ENCODE assay signal across 17 cellular contexts in genomic region chr9:129873563-129873962, GRCh38.
"Had no signal": no experiment of that assay in that cellular context is flagged by ENCODE, and none has a peak within 500 bp of the region (broad histone marks: within the 10 kb centered on the region; RNA-seq: fewer than 3 reads in every experiment).

No MANE protein-coding gene starts in this region.

- DNase-seq: activated CD4-positive, CD25-positive, alpha-beta regulatory T cell; activated CD8-positive, alpha-beta memory T cell treated with anti-CD3 and anti-CD28 coated beads, Interleukin-2, amount 50 U/mL, for 4 hours; activated effector memory CD4-positive, alpha-beta T cell treated with Interleukin-2 at 50 U/mL for 16 hours; colonic mucosa; effector CD4-positive, alpha-beta T cell; left ventricle myocardium inferior; mesenchymal stem cell; pancreas; SK-N-SH; stimulated activated CD4-positive, alpha-beta T cell treated with anti-CD3 and anti-CD28 coated beads, Interleukin-12 subunit alpha, Interleukin-12 subunit beta, amount 100 ng/mL, for 4 hours; stimulated activated CD4-positive, alpha-beta T cell treated with anti-CD3 and anti-CD28 coated beads, Interleukin-2, amount 100 ng/mL, for 48 hours; stimulated activated naive CD8-positive, alpha-beta T cell treated with anti-CD3 and anti-CD28 coated beads, Interleukin-15, amount 100 ng/mL, for 72 hours; testis had no signal

- FAIRE-seq: keratinocyte, pancreas had no signal

- H3K9me3 Mint-ChIP-seq: neural crest cell; stimulated activated naive CD8-positive, alpha-beta T cell treated with anti-CD3 and anti-CD28 coated beads, Interleukin-15, amount 100 ng/mL, for 72 hours had no signal

- H3K27me3 Mint-ChIP-seq: stimulated activated naive CD8-positive, alpha-beta T cell treated with anti-CD3 and anti-CD28 coated beads, Interleukin-15, amount 100 ng/mL, for 72 hours had no signal

- H3K4me3 ChIP-seq: colonic mucosa, gastroesophageal sphincter, left ventricle myocardium inferior, pancreas, testis had no signal

- H3K9me3 ChIP-seq: colonic mucosa, gastroesophageal sphincter, left ventricle myocardium inferior, pancreas, SK-N-SH, testis had no signal

- H3K4me1 ChIP-seq: colonic mucosa, gastroesophageal sphincter, pancreas, testis had no signal

- ATAC-seq: gastroesophageal sphincter; pancreas; stimulated activated naive CD8-positive, alpha-beta T cell treated with anti-CD3 and anti-CD28 coated beads, Interleukin-15, amount 100 ng/mL, for 72 hours had no signal

- H3K36me3 ChIP-seq: colonic mucosa had no signal

- H3K27me3 ChIP-seq: colonic mucosa, gastroesophageal sphincter, pancreas, testis had no signal

- H3K4me3 Mint-ChIP-seq: neural crest cell; stimulated activated naive CD8-positive, alpha-beta T cell treated with anti-CD3 and anti-CD28 coated beads, Interleukin-15, amount 100 ng/mL, for 72 hours had no signal

- H3K27ac ChIP-seq: colonic mucosa, epithelial cell of prostate, gastroesophageal sphincter, left ventricle myocardium inferior, pancreas, testis had no signal
